ENCODE assay signal across 1 cellular context in the genomic region with DNA sequence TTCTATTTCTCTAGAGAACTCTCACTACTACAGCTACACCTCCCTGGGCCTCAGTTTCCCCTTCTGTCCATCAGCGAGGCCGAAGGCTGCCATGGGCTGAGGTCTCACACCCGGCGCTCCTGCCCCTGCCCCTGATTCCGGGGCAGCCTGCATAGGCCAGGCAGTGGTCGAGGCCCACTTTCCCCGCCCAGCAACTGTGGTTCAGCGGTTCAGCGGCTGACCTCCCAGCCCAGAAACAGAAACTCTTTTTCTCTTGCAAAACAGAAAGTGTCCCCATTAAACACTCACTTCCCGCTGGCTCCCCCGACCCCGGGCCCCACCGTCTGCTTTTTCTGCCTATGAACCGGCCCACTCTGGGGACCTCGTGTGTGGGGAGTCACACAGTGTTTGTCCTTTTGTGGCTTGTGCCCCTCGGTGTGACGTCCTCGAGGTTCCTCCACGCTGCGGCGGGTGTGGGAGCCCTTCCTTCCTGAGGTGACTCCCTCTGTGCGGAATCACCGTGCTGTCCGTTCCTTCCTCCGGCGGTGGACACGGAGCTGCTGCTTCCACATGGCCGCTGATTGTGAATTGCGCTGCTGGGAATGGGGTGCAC.
A peak's percentile ranks its signal among the peaks of the same experiment; 100 is the strongest.
TF ChIP-seq lines count a peak whose summit lies in the region.

No MANE protein-coding gene starts in this region.

TF ChIP-seq in GM12878, 131 proteins besides CTCF, POLR2A, EP300 and RAD21 (continued from another document):
- TF ChIP-seq, protein P1, sequence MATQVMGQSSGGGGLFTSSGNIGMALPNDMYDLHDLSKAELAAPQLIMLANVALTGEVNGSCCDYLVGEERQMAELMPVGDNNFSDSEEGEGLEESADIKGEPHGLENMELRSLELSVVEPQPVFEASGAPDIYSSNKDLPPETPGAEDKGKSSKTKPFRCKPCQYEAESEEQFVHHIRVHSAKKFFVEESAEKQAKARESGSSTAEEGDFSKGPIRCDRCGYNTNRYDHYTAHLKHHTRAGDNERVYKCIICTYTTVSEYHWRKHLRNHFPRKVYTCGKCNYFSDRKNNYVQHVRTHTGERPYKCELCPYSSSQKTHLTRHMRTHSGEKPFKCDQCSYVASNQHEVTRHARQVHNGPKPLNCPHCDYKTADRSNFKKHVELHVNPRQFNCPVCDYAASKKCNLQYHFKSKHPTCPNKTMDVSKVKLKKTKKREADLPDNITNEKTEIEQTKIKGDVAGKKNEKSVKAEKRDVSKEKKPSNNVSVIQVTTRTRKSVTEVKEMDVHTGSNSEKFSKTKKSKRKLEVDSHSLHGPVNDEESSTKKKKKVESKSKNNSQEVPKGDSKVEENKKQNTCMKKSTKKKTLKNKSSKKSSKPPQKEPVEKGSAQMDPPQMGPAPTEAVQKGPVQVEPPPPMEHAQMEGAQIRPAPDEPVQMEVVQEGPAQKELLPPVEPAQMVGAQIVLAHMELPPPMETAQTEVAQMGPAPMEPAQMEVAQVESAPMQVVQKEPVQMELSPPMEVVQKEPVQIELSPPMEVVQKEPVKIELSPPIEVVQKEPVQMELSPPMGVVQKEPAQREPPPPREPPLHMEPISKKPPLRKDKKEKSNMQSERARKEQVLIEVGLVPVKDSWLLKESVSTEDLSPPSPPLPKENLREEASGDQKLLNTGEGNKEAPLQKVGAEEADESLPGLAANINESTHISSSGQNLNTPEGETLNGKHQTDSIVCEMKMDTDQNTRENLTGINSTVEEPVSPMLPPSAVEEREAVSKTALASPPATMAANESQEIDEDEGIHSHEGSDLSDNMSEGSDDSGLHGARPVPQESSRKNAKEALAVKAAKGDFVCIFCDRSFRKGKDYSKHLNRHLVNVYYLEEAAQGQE (IDR thresholded peaks at IDR 0.05; ENCODE audit: low read depth, low read length): no peak
- TF ChIP-seq TCF3 (IDR thresholded peaks at IDR 0.05; ENCODE audit: borderline replicate concordance, insufficient read depth, low read depth, low read length): no peak
- TF ChIP-seq ZZZ3 (IDR thresholded peaks at IDR 0.05; ENCODE audit: control insufficient read depth, insufficient read length, low read depth): no peak
- TF ChIP-seq NR2C2 (IDR thresholded peaks at IDR 0.05; ENCODE audit: borderline replicate concordance, control insufficient read depth, insufficient read length, low read depth): no peak
- TF ChIP-seq JUNB (IDR thresholded peaks at IDR 0.05): no peak
- 0 out of 2 replicates have a peak, but pooled peaks have one; percentile 35 for TF ChIP-seq CREM (IDR thresholded peaks at IDR 0.05; ENCODE audit: low read depth)
- TF ChIP-seq FOXK2 (IDR thresholded peaks at IDR 0.05): no peak
- TF ChIP-seq PAX8 (IDR thresholded peaks at IDR 0.05): no peak
- TF ChIP-seq, protein P2, sequence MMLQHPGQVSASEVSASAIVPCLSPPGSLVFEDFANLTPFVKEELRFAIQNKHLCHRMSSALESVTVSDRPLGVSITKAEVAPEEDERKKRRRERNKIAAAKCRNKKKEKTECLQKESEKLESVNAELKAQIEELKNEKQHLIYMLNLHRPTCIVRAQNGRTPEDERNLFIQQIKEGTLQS (IDR thresholded peaks at IDR 0.05; ENCODE audit: borderline replicate concordance, extremely low read depth, low read depth, low read length): no peak
- TF ChIP-seq ZNF217 (IDR thresholded peaks at IDR 0.05): peak; percentile 50; the same call in 1 of the 2 replicates
- peak; percentile 54 for TF ChIP-seq MEF2B (IDR thresholded peaks at IDR 0.05; ENCODE audit: partially characterized antibody, poor library complexity, severe bottlenecking)
- no peak for TF ChIP-seq FOS (IDR thresholded peaks at IDR 0.05; ENCODE audit: borderline replicate concordance, extremely low read depth, insufficient read length)
- TF ChIP-seq, protein P3, sequence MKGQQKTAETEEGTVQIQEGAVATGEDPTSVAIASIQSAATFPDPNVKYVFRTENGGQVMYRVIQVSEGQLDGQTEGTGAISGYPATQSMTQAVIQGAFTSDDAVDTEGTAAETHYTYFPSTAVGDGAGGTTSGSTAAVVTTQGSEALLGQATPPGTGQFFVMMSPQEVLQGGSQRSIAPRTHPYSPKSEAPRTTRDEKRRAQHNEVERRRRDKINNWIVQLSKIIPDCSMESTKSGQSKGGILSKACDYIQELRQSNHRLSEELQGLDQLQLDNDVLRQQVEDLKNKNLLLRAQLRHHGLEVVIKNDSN (IDR thresholded peaks at IDR 0.05; ENCODE audit: borderline replicate concordance, extremely low read length, insufficient read depth, low read depth, low read length): no peak
- no peak for TF ChIP-seq MYC (IDR thresholded peaks at IDR 0.05; ENCODE audit: insufficient read depth, insufficient read length, insufficient replicate concordance, low read length, severe bottlenecking)
- no peak for TF ChIP-seq HDAC2 (IDR thresholded peaks at IDR 0.05)
- peak; percentile 74 to 81 for TF ChIP-seq IKZF2 (IDR thresholded peaks at IDR 0.05)
- TF ChIP-seq, protein P4, sequence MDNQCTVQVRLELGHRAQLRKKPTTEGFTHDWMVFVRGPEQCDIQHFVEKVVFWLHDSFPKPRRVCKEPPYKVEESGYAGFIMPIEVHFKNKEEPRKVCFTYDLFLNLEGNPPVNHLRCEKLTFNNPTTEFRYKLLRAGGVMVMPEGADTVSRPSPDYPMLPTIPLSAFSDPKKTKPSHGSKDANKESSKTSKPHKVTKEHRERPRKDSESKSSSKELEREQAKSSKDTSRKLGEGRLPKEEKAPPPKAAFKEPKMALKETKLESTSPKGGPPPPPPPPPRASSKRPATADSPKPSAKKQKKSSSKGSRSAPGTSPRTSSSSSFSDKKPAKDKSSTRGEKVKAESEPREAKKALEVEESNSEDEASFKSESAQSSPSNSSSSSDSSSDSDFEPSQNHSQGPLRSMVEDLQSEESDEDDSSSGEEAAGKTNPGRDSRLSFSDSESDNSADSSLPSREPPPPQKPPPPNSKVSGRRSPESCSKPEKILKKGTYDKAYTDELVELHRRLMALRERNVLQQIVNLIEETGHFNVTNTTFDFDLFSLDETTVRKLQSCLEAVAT (IDR thresholded peaks at IDR 0.05): peak; percentile 44
- no peak for TF ChIP-seq MTA3 (IDR thresholded peaks at IDR 0.05; ENCODE audit: borderline replicate concordance, low read length)
- no peak for TF ChIP-seq SMAD5 (IDR thresholded peaks at IDR 0.05; ENCODE audit: low read depth)
